Comparison of ENCODE assay signal across 8 cellular contexts in the genomic region with DNA sequence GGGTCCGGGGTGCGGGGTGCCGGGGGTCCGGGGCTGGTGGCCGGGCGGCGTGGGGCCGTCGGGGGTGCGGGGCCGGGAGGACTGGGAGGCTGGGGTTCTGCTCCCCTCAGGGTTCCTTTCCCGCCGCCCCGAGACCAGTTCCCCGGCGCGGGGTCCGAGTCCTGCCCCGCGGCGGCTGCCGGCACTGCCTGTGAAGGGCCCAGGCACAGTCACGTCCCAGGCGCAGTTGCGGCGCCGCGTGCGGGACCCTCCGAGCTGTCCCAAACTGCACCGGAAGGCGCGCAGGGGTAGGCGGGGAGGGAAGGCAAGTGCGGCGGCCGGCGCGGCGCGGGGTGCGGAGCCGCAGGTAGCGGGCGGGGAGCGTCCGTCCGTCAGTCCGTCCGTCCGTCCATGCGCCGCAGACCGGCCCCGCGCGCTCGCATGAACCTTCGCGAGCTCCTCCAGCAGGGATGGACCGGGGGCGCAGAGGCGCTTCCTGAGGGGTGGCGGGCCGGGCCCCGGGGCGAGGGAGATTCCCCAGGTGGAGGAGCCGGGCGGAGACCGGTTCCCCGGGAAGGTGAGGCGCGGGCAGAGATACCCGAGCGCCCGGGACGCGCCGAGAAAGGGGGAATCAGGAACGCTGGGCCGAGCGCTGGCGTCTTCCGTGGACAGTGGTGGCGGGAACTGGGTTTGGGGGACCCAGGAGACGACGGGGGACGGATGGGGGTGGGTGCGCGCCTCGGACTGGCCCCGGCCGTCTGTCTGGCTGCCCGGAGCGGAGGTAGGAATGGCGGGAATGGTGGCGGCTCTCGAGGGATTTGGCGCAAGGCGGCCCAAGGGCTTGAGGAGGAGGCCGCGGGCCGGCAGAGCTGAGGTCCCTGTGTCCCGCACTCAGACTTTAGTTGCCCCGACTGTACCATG. TPM values are rescaled to one million over a fixed set of nuclear protein-coding genes. Genes with fewer than 3 reads are reported as not detected.
A peak's percentile ranks its signal among the peaks of the same experiment; 100 is the strongest.
DNase-seq lines count a peak whose midpoint lies in the region; ATAC-seq and TF ChIP-seq lines count a peak whose summit lies in the region.

No MANE protein-coding gene starts in this region.

- H3K9ac ChIP-seq in H9 (ENCODE audit: extremely low read depth, insufficient read length, low read length) (no peak overlapping the region), endocrine pancreas (ENCODE audit: control insufficient read depth, insufficient read depth, low read length) (peak overlapping the region; percentile 57)

- no peaks in the 10 kb centered on the region for H4K20me1 ChIP-seq in H9 (ENCODE audit: control insufficient read depth, insufficient read depth, insufficient read length)

- peak overlapping the region; percentile 27 for H3K4me2 ChIP-seq in H9 (ENCODE audit: insufficient read depth, insufficient read length, low read length)

- H3K27me3 Mint-ChIP-seq in H9 (ENCODE audit: low read depth) (peaks cover 36% of the 10 kb centered on the region), nephron progenitor cell (ENCODE audit: low read depth, poor library complexity) (peaks cover 64% of the 10 kb centered on the region)

- H2AK5ac ChIP-seq in H9 (ENCODE audit: insufficient read length, low read length), result no peak overlapping the region

- DNase-seq in H9 (no peak), nephron progenitor cell (peak; percentile 50), OCI-M2 (lab: John Stamatoyannopoulos, UW; ENCODE audit: unreplicated experiment) (no peak), NCI-H82 (lab: John Stamatoyannopoulos, UW) (no peak)
- peak; percentile 35 to 46 for DNase-seq in activated CD4-positive, alpha-beta T cell treated with anti-CD3 and anti-CD28 coated beads for 4 hours

- no peak overlapping the region for H2BK15ac ChIP-seq in H9 (ENCODE audit: low read depth, low read length)

- H3K4ac ChIP-seq in H9 (ENCODE audit: low read depth, low read length), result no peak overlapping the region

- H3K36me3 Mint-ChIP-seq in H9 (ENCODE audit: insufficient read depth in 1 of 3, low read depth in 3 of 3), result no peaks in the 10 kb centered on the region; a peak in 1 of 7 replicates
- no peaks in the 10 kb centered on the region for H3K36me3 Mint-ChIP-seq in nephron progenitor cell (ENCODE audit: low read depth)

- H3K18ac ChIP-seq in H9 (ENCODE audit: insufficient read length, low read depth, low read length), result no peak overlapping the region

- no peak overlapping the region for H3K23ac ChIP-seq in H9 (ENCODE audit: insufficient read length, low read depth, low read length)

- H2BK120ac ChIP-seq in H9 (ENCODE audit: low read depth, low read length, poor library complexity, severe bottlenecking), result no peak overlapping the region

- H3K27me3 ChIP-seq in H9 (ENCODE audit: insufficient read depth, low read length) (no peaks in the 10 kb centered on the region; the same call in 1 of the 2 replicates), endocrine pancreas (ENCODE audit: control insufficient read depth, insufficient read depth, low read length) (no peaks in the 10 kb centered on the region)

- H3K79me1 ChIP-seq in H9 (ENCODE audit: insufficient read depth, low read depth, low read length, poor library complexity, severe bottlenecking), result no peaks in the 10 kb centered on the region

- no peak overlapping the region for H3K56ac ChIP-seq in H9 (ENCODE audit: insufficient read length, low read depth, low read length)

- no peak overlapping the region for H4K5ac ChIP-seq in H9 (ENCODE audit: insufficient read length, low read depth, low read length)

- H3T11ph ChIP-seq in H9 (ENCODE audit: low read length), result no peak overlapping the region

- no peaks in the 10 kb centered on the region for H3K36me3 ChIP-seq in endocrine pancreas (ENCODE audit: control insufficient read depth, insufficient read depth, low read length)

- peak overlapping the region; percentile 61; the same call in 1 of the 2 replicates for H3K14ac ChIP-seq in H9 (ENCODE audit: insufficient read depth, low read length)

- H3K9me3 Mint-ChIP-seq in H9 (no peaks in the 10 kb centered on the region; a peak in 1 of 5 replicates), nephron progenitor cell (no peaks in the 10 kb centered on the region)

- no peak overlapping the region for H4K91ac ChIP-seq in H9 (ENCODE audit: insufficient read length, low read depth, low read length)

- no peak for TF ChIP-seq CTCF in H9 (conservative IDR thresholded peaks at IDR 0.05)
- no peak for TF ChIP-seq CTCF in nephron progenitor cell (IDR thresholded peaks at IDR 0.05)

- no CpG with 5 or more reads among the region's 105 CpGs for WGBS in H9 (ENCODE audit: extremely low coverage, insufficient read length, low lambda C conversion rate)

- H3K9me3 ChIP-seq in H9 (ENCODE audit: control insufficient read depth, low read depth, low read length) (no peaks in the 10 kb centered on the region), endocrine pancreas (ENCODE audit: control insufficient read depth, low read length) (no peaks in the 10 kb centered on the region)

- H2BK20ac ChIP-seq in H9 (ENCODE audit: low read depth, low read length, poor library complexity, severe bottlenecking), result no peak overlapping the region

- H2BK5ac ChIP-seq in H9 (ENCODE audit: insufficient read length, low read length), result no peak overlapping the region

- H3K27ac ChIP-seq in H9 (ENCODE audit: insufficient read length, low read depth, low read length), result no peak overlapping the region

- peaks cover 7% of the 10 kb centered on the region for H3K23me2 ChIP-seq in H9 (ENCODE audit: insufficient read length, low read depth, low read length, poor library complexity, severe bottlenecking)

- peaks cover 20 to 29% of the 10 kb centered on the region in 2 experiments for H3K4me1 Mint-ChIP-seq in H9
- H3K4me1 Mint-ChIP-seq in nephron progenitor cell, result peaks cover 12% of the 10 kb centered on the region

- H2AFZ ChIP-seq in H9 (ENCODE audit: low read length), result no peak overlapping the region

- no peaks in the 10 kb centered on the region for H3K79me2 ChIP-seq in H9 (ENCODE audit: insufficient read depth, low read length)

- ATAC-seq in HG02623 (IDR thresholded peaks at IDR 0.05; ENCODE audit: unreplicated experiment) (no peak), GM18519 (IDR thresholded peaks at IDR 0.05; ENCODE audit: low FRiP score, unreplicated experiment) (no peak)

- H3K27ac Mint-ChIP-seq in H9, result no peak overlapping the region
- H3K27ac Mint-ChIP-seq in nephron progenitor cell, result no peak overlapping the region

- H4K8ac ChIP-seq in H9 (replicated peaks; ENCODE audit: insufficient read length, low read depth, low read length), result no peak overlapping the region

- H3K4me3 ChIP-seq in endocrine pancreas (ENCODE audit: control insufficient read depth, insufficient read depth, low read length), result no peak overlapping the region

- H3K4me3 Mint-ChIP-seq in H9, result peak overlapping the region; percentile 72 to 85
- H3K4me3 Mint-ChIP-seq in nephron progenitor cell, result peak overlapping the region; percentile 73

- peaks cover 4% of the 10 kb centered on the region; the same call in 1 of the 2 replicates for H3K4me1 ChIP-seq in H9 (ENCODE audit: insufficient read depth, low read length)
- no peaks in the 10 kb centered on the region for H3K4me1 ChIP-seq in endocrine pancreas (ENCODE audit: control insufficient read depth, insufficient read depth, low read length)

- H2BK12ac ChIP-seq in H9 (ENCODE audit: insufficient read length, low read depth, low read length), result no peak overlapping the region

RNA-seq across cellular contexts. Expression of a gene that starts 3.1 kb away (rescaled TPM):
- total RNA-seq in H9 (2021), result 3.5 and 3.9 TPM in 2 replicates

Comparison
In these comparisons a context has a peak if more than half of its experiments do, and no peak if none do; other contexts are left out.
1. DNase-seq: peak in activated CD4-positive, alpha-beta T cell treated with anti-CD3 and anti-CD28 coated beads for 4 hours (2 of 2) and nephron progenitor cell (single experiment); none in H9 (single experiment), OCI-M2 (single experiment) and NCI-H82 (single experiment).